ENCODE assay signal across 17 cellular contexts in the genomic region with DNA sequence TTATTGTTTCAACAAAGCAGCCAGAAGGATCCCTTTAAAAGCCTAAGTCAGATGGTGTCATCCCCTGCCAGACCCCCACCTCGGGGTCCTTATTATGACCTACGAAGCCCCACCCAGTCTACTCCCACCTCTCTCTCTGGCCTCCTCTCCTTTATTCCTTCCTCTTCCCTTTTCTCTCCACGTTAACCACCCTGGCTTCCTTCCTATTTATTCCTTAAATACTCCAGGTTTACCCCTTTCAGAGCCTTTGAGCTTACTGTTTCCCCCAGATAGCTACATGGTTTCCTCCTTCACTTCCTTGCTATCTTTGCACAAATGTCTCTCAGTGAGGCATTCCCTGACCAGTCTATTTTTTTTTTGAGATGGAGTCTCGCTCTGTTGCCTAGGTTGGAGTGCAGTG.
"Had no signal": no experiment of that assay in that cellular context is flagged by ENCODE, and none has a peak within 500 bp of the region (broad histone marks: within the 10 kb centered on the region; RNA-seq: fewer than 3 reads in every experiment).

No MANE protein-coding gene starts in this region.

- H3K27ac ChIP-seq: neutrophil, psoas muscle, right lobe of liver, spleen, testis, tibial nerve had no signal

- H3K4me3 ChIP-seq: hepatocyte, psoas muscle, right lobe of liver, spleen, testis, tibial nerve had no signal

- H3K4me1 ChIP-seq: psoas muscle, right lobe of liver, testis, tibial nerve had no signal

- DNase-seq: dermis blood vessel endothelial cell; head of caudate nucleus; kidney glomerular epithelial cell; naive B cell; nephron progenitor cell; psoas muscle; retina; right lobe of liver; stimulated activated CD4-positive, alpha-beta T cell treated with anti-CD3 and anti-CD28 coated beads, Interleukin-15, amount 100 ng/mL, for 24 hours; stimulated activated CD4-positive, alpha-beta T cell treated with anti-CD3 and anti-CD28 coated beads, Interleukin-1b, Interleukin-23, amount 100 ng/mL, for 48 hours; stimulated activated CD4-positive, alpha-beta T cell treated with anti-CD3 and anti-CD28 coated beads, Interleukin-4, amount 100 ng/mL, for 24 hours; testis had no signal

- H3K36me3 ChIP-seq: neutrophil, right lobe of liver, spleen, tibial nerve had no signal

- H3K9me3 ChIP-seq: neutrophil, psoas muscle, right lobe of liver, spleen, testis, tibial nerve had no signal

- ATAC-seq: psoas muscle; right lobe of liver; stimulated activated memory B cell treated with anti-CD40 and anti-IgM and Interleukin-4, amounts not matched to agents 10 μg/mL and 1 μg/mL and 100 μg/mL, for 72 hours had no signal

- H3K4me2 ChIP-seq: hepatocyte had no signal

- H3K27me3 ChIP-seq: hepatocyte, neutrophil, right lobe of liver, spleen, testis, tibial nerve had no signal

- H2AFZ ChIP-seq: hepatocyte had no signal

- H3K79me2 ChIP-seq: hepatocyte had no signal
